Comparison of ENCODE assay signal across 9 cellular contexts in genomic region chr11:72743321-72744221, GRCh38. TPM values are rescaled to one million over a fixed set of nuclear protein-coding genes. Genes with fewer than 3 reads are reported as not detected.
DNase-seq lines count a peak whose midpoint lies in the region; ATAC-seq, FAIRE-seq and TF ChIP-seq lines count a peak whose summit lies in the region.
"Had no signal": no experiment of that assay in that cellular context is flagged by ENCODE, and none has a peak within 500 bp of the region (broad histone marks: within the 10 kb centered on the region; RNA-seq: fewer than 3 reads in every experiment).

No MANE protein-coding gene starts in this region.

- H3K4me1 Mint-ChIP-seq in GM23338: peaks cover 48% of the 10 kb centered on the region
- peaks cover 48% of the 10 kb centered on the region for H3K4me1 Mint-ChIP-seq in nephron progenitor cell
- peaks cover 57% of the 10 kb centered on the region for H3K4me1 Mint-ChIP-seq in activated naive CD4-positive, alpha-beta T cell treated with anti-CD3 and anti-CD28 coated beads for 36 hours (ENCODE audit: low read depth)

- H3K27ac ChIP-seq in GM23338 (ENCODE audit: low read depth) (no peak overlapping the region), OCI-LY3 (ENCODE audit: low read length) (no peak overlapping the region)
- H3K27ac ChIP-seq: prostate gland had no signal

- FAIRE-seq in H54 (lab: Jason Lieb, UNC): no peak

- H3K27me3 Mint-ChIP-seq in GM23338 (ENCODE audit: insufficient read depth, low read depth, poor library complexity) (peaks cover 3% of the 10 kb centered on the region), nephron progenitor cell (ENCODE audit: low read depth, poor library complexity) (no peaks in the 10 kb centered on the region)
- no peaks in the 10 kb centered on the region for H3K27me3 Mint-ChIP-seq in activated naive CD4-positive, alpha-beta T cell treated with anti-CD3 and anti-CD28 coated beads for 36 hours (ENCODE audit: low read depth)

- H3K4me1 ChIP-seq in GM23338 (ENCODE audit: insufficient read depth) (peaks cover 23% of the 10 kb centered on the region), OCI-LY3 (ENCODE audit: low read length) (peaks cover 37% of the 10 kb centered on the region)
- H3K4me1 ChIP-seq: prostate gland had no signal

- TF ChIP-seq POLR2A in H54 (IDR thresholded peaks at IDR 0.05; ENCODE audit: low read depth, low read length): no peak

- H4K20me1 ChIP-seq in GM23338 (replicated peaks; ENCODE audit: insufficient read depth) (peaks cover 20% of the 10 kb centered on the region), OCI-LY3 (ENCODE audit: insufficient read depth, low read length) (peaks cover 4% of the 10 kb centered on the region; the same call in 1 of the 2 replicates)

- 0 out of 2 replicates have a peak, but pooled peaks cover 2% of the 10 kb centered on the region for H3F3A ChIP-seq in GM23338 (replicated peaks; ENCODE audit: low read depth)

- H3K36me3 ChIP-seq in GM23338 (ENCODE audit: insufficient read depth): no peaks in the 10 kb centered on the region
- no peaks in the 10 kb centered on the region for H3K36me3 ChIP-seq in OCI-LY3 (replicated peaks; ENCODE audit: low read depth, low read length)
- H3K36me3 ChIP-seq: prostate gland had no signal

- no peaks in the 10 kb centered on the region for H3K9me3 Mint-ChIP-seq in GM23338
- no peaks in the 10 kb centered on the region for H3K9me3 Mint-ChIP-seq in nephron progenitor cell
- no peaks in the 10 kb centered on the region for H3K9me3 Mint-ChIP-seq in activated naive CD4-positive, alpha-beta T cell treated with anti-CD3 and anti-CD28 coated beads for 36 hours

- H2AFZ ChIP-seq in GM23338 (no peak overlapping the region), OCI-LY3 (ENCODE audit: low read depth, low read length) (no peak overlapping the region)

- no peak overlapping the region for H3K9ac ChIP-seq in OCI-LY3 (ENCODE audit: low read length)

- no peak for DNase-seq in GM23338 (ENCODE audit: low spot score)
- DNase-seq in nephron progenitor cell: no peak
- DNase-seq in HCEC 1CT: no peak
- DNase-seq in activated CD8-positive, alpha-beta memory T cell treated with anti-CD3 and anti-CD28 coated beads for 24 hours: no peak
- DNase-seq in H54 (ENCODE audit: insufficient read length, low spot score): no peak
- DNase-seq in activated naive CD4-positive, alpha-beta T cell treated with anti-CD3 and anti-CD28 coated beads for 36 hours: no peak

- H3K79me2 ChIP-seq in GM23338 (replicated peaks; ENCODE audit: insufficient read depth) (peaks cover 71% of the 10 kb centered on the region), OCI-LY3 (ENCODE audit: low read length) (peaks cover 17% of the 10 kb centered on the region)

- H3K4me3 Mint-ChIP-seq in GM23338 (no peak overlapping the region), nephron progenitor cell (no peak overlapping the region)
- H3K4me3 Mint-ChIP-seq in activated naive CD4-positive, alpha-beta T cell treated with anti-CD3 and anti-CD28 coated beads for 36 hours: no peak overlapping the region

- TF ChIP-seq CTCF in GM23338 (conservative IDR thresholded peaks at IDR 0.05; ENCODE audit: low read depth in 2 of 2) (no peak), OCI-LY3 (IDR thresholded peaks at IDR 0.05; ENCODE audit: low read depth, low read length) (no peak), nephron progenitor cell (IDR thresholded peaks at IDR 0.05) (no peak)

- H3K4me3 ChIP-seq in GM23338: no peak overlapping the region
- H3K4me3 ChIP-seq in OCI-LY3 (ENCODE audit: low read length): no peak overlapping the region
- H3K4me3 ChIP-seq: prostate gland had no signal

- H3K27me3 ChIP-seq in GM23338 (ENCODE audit: insufficient read depth): no peaks in the 10 kb centered on the region
- H3K27me3 ChIP-seq in OCI-LY3 (ENCODE audit: low read depth, low read length): no peaks in the 10 kb centered on the region

- ATAC-seq in GM18519 (IDR thresholded peaks at IDR 0.05; ENCODE audit: low FRiP score, unreplicated experiment): peak; percentile 67
- ATAC-seq in GM23338: no peak

- H3K27ac Mint-ChIP-seq in GM23338: peak overlapping the region; percentile 36
- peak overlapping the region; percentile 90 for H3K27ac Mint-ChIP-seq in nephron progenitor cell
- no peak overlapping the region for H3K27ac Mint-ChIP-seq in activated naive CD4-positive, alpha-beta T cell treated with anti-CD3 and anti-CD28 coated beads for 36 hours

- H3K4me2 ChIP-seq in GM23338 (no peak overlapping the region), OCI-LY3 (ENCODE audit: low read length) (peak overlapping the region; percentile 36)

- CTCF ChIA-PET in activated naive CD4-positive, alpha-beta T cell treated with anti-CD3 and anti-CD28 coated beads for 36 hours (lab: Charles Lee): interaction anchor here (0.8 kb wide), 1 partner anchor 69 kb away, joined by 3 read pairs; no protein-coding TSS in a partner anchor

- H3K36me3 Mint-ChIP-seq in GM23338 (ENCODE audit: low read depth): no peaks in the 10 kb centered on the region; the same call in 1 of the 3 replicates
- no peaks in the 10 kb centered on the region for H3K36me3 Mint-ChIP-seq in nephron progenitor cell (ENCODE audit: low read depth)
- peaks cover 2% of the 10 kb centered on the region for H3K36me3 Mint-ChIP-seq in activated naive CD4-positive, alpha-beta T cell treated with anti-CD3 and anti-CD28 coated beads for 36 hours (ENCODE audit: low read depth)

- intact Hi-C loops in activated naive CD4-positive, alpha-beta T cell treated with anti-CD3 and anti-CD28 coated beads for 36 hours (cut with micrococcal nuclease): no loop called here

- H3K9me2 ChIP-seq in GM23338 (ENCODE audit: insufficient read depth): no peaks in the 10 kb centered on the region

- H3K9me3 ChIP-seq in OCI-LY3 (ENCODE audit: insufficient read depth, low read length): no peaks in the 10 kb centered on the region
- H3K9me3 ChIP-seq: prostate gland had no signal

TF ChIP-seq in GM23338, 12 proteins besides CTCF, POLR2A, EP300 and RAD21 (continues in another document):
- TF ChIP-seq EZH2 (IDR thresholded peaks at IDR 0.05; ENCODE audit: low read depth, unreplicated experiment): no peak
- TF ChIP-seq STAT1 (IDR thresholded peaks at IDR 0.05; ENCODE audit: unreplicated experiment): no peak
- TF ChIP-seq, protein P1, sequence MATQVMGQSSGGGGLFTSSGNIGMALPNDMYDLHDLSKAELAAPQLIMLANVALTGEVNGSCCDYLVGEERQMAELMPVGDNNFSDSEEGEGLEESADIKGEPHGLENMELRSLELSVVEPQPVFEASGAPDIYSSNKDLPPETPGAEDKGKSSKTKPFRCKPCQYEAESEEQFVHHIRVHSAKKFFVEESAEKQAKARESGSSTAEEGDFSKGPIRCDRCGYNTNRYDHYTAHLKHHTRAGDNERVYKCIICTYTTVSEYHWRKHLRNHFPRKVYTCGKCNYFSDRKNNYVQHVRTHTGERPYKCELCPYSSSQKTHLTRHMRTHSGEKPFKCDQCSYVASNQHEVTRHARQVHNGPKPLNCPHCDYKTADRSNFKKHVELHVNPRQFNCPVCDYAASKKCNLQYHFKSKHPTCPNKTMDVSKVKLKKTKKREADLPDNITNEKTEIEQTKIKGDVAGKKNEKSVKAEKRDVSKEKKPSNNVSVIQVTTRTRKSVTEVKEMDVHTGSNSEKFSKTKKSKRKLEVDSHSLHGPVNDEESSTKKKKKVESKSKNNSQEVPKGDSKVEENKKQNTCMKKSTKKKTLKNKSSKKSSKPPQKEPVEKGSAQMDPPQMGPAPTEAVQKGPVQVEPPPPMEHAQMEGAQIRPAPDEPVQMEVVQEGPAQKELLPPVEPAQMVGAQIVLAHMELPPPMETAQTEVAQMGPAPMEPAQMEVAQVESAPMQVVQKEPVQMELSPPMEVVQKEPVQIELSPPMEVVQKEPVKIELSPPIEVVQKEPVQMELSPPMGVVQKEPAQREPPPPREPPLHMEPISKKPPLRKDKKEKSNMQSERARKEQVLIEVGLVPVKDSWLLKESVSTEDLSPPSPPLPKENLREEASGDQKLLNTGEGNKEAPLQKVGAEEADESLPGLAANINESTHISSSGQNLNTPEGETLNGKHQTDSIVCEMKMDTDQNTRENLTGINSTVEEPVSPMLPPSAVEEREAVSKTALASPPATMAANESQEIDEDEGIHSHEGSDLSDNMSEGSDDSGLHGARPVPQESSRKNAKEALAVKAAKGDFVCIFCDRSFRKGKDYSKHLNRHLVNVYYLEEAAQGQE (IDR thresholded peaks at IDR 0.05; ENCODE audit: unreplicated experiment): no peak

RNA-seq across cellular contexts. Expression of gene ARAP1, which starts 8.6 kb away (rescaled TPM):
- 110 and 116 TPM in 2 replicates for total RNA-seq in GM23338 (2014; rRNA removed; shearing (Covaris generic))
- polyA plus RNA-seq in GM23338 (2016; fragmentation: Nextera tagmentation; extraction: Ambion mirVana): 21.4 and 24.5 TPM in 2 replicates
- total RNA-seq in activated naive CD4-positive, alpha-beta T cell treated with anti-CD3 and anti-CD28 coated beads for 36 hours: 10 to 100 TPM; 64.7 to 70.1 TPM

RNA-seq across cellular contexts. Expression of gene STARD10, which starts 50.3 kb away (rescaled TPM):
- 14.4 and 20.5 TPM in 2 replicates for total RNA-seq in GM23338 (2014; rRNA removed; shearing (Covaris generic))
- 16.6 and 20.7 TPM in 2 replicates for polyA plus RNA-seq in GM23338 (2016; fragmentation: Nextera tagmentation; extraction: Ambion mirVana)
- total RNA-seq in activated naive CD4-positive, alpha-beta T cell treated with anti-CD3 and anti-CD28 coated beads for 36 hours: 10 to 100 TPM; 11.9 to 12.0 TPM
